Comparison of ENCODE assay signal across 8 cellular contexts in genomic region chrX:74015379-74016019, GRCh38.
DNase-seq lines count a peak whose midpoint lies in the region; ATAC-seq and TF ChIP-seq lines count a peak whose summit lies in the region.

No MANE protein-coding gene starts in this region.

- DNase-seq in GM10266 (ENCODE audit: extremely low spot score) (peak; percentile 19), HEK293T (ENCODE audit: extremely low spot score) (peak; percentile 84), NB4 (ENCODE audit: low read depth) (peak; percentile 78), T-helper 1 cell (peak; percentile 9 to 78 (median 35)), amniotic stem cell (lab: John Stamatoyannopoulos, UW) (peak; percentile 20), hepatic stellate cell (ENCODE audit: low spot score) (peak; percentile 58), smooth muscle cell of the brain vasculature (ENCODE audit: low read depth, low spot score) (peak; percentile 80)

- CTCF ChIA-PET in HEK293T (lab: Yijun Ruan, JAX): interaction anchor here (0.6 to 2.3 kb wide), 7 partner anchors 30 to 721 kb away, joined by 3 to 9 read pairs (median 4); no protein-coding TSS in a partner anchor

- no peak for TF ChIP-seq POLR2A in NB4 (IDR thresholded peaks at IDR 0.05; ENCODE audit: extremely low read depth, insufficient read length)

- TF ChIP-seq CTCF in GM10266 (IDR thresholded peaks at IDR 0.05; ENCODE audit: control insufficient read depth, insufficient read depth, low read depth, missing control alignments) (peak; percentile 62), NB4 (IDR thresholded peaks at IDR 0.05; ENCODE audit: low read depth, low read length) (peak; percentile 59)

- ATAC-seq in GM21381 (IDR thresholded peaks at IDR 0.05; ENCODE audit: unreplicated experiment): no peak

- H3K4me3 ChIP-seq in NB4 (ENCODE audit: low read depth, low read length): no peak overlapping the region

- POLR2A ChIA-PET in HEK293T (lab: Yijun Ruan, JAX): interaction anchor here (1.9 kb wide), 1 partner anchor 163 kb away, joined by 7 read pairs; the partner anchor contains the start of gene XIST

TF ChIP-seq in HEK293T, 16 proteins besides CTCF, POLR2A, EP300 and RAD21:
- TF ChIP-seq BHLHE40 (IDR thresholded peaks at IDR 0.05; ENCODE audit: borderline replicate concordance): no peak
- TF ChIP-seq LEF1 (IDR thresholded peaks at IDR 0.05; ENCODE audit: borderline replicate concordance): no peak
- TF ChIP-seq HDGF (IDR thresholded peaks at IDR 0.05; ENCODE audit: borderline replicate concordance): no peak
- no peak for TF ChIP-seq NFRKB (IDR thresholded peaks at IDR 0.05)
- TF ChIP-seq, protein P1, sequence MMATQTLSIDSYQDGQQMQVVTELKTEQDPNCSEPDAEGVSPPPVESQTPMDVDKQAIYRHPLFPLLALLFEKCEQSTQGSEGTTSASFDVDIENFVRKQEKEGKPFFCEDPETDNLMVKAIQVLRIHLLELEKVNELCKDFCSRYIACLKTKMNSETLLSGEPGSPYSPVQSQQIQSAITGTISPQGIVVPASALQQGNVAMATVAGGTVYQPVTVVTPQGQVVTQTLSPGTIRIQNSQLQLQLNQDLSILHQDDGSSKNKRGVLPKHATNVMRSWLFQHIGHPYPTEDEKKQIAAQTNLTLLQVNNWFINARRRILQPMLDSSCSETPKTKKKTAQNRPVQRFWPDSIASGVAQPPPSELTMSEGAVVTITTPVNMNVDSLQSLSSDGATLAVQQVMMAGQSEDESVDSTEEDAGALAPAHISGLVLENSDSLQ (IDR thresholded peaks at IDR 0.05): no peak
- no peak for TF ChIP-seq CTBP1 (IDR thresholded peaks at IDR 0.05; ENCODE audit: borderline replicate concordance)

Comparison
In these comparisons a context has a peak if more than half of its experiments do, and no peak if none do; other contexts are left out.
1. DNase-seq: peak in every context shown above with its lines; median percentile 84 in HEK293T; 80 in smooth muscle cell of the brain vasculature; 78 in NB4; 58 in hepatic stellate cell; 35 in T-helper 1 cell; 20 in amniotic stem cell; 19 in GM10266.